In the genomic region with DNA sequence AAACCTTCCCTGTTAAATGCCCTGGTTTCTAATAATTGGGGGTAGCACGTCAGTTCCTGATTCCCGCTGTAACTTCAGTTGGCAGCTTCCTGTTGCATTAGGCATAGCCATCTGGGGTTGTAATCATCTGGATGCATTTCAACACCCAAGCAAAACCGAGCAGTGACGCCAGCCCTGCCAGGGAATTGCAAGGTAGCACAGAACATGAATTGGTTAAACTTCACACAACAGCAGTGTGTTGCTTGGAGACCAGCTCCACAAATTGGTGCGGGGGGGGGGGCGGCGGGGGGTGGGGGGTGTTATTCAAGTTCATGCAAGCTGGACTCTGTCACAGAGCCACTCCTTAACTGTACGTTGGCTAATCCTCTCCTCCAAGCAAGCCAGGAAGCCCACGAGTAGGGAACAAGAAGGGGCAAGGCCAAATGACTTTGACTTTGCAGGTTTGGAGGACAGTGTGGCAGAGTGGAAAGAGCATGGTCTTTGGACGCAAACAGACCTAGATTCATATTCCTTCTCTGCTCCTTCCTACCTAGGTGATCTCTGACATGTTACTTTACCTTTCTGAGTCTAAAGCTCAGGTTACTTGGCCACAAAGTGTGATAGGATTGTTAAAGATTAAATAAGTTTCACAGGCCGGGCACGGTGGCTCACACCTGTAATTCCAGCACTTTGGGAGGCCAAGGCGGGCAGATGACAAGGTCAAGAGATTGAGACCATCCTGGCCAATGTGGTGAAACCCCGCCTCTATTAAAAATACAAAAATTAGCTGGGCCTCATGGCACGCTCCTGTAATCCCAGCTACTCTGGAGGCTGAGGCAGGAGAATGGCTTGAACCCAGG, we compare ENCODE assay signal across 8 cellular contexts. TPM values are rescaled to one million over a fixed set of nuclear protein-coding genes. Genes with fewer than 3 reads are reported as not detected.
DNase-seq lines count a peak whose midpoint lies in the region; TF ChIP-seq lines count a peak whose summit lies in the region.

No MANE protein-coding gene starts in this region.

- no peaks in the 10 kb centered on the region for H3K9me3 Mint-ChIP-seq in type B pancreatic cell

- TF ChIP-seq CTCF in type B pancreatic cell (conservative IDR thresholded peaks at IDR 0.05), result no peak

- no peaks in the 10 kb centered on the region for H3K36me3 Mint-ChIP-seq in type B pancreatic cell

- peak overlapping the region; percentile 77 for H3K4me3 Mint-ChIP-seq in type B pancreatic cell

- peaks cover 7% of the 10 kb centered on the region for H3K27me3 Mint-ChIP-seq in type B pancreatic cell

- DNase-seq in NCI-H2227 (lab: John Stamatoyannopoulos, UW; ENCODE audit: unreplicated experiment), result peak; percentile 57
- no peak for DNase-seq in NCI-H2227 treated with DMSO at 0.1 percent for 48 hours (lab: John Stamatoyannopoulos, UW)
- DNase-seq in NOMO-1 treated with DMSO at 0.1 percent for 48 hours (lab: John Stamatoyannopoulos, UW; ENCODE audit: unreplicated experiment), result peak; percentile 97
- DNase-seq in dedifferentiated amniotic fluid mesenchymal stem cell (ENCODE audit: extremely low spot score), result peak; percentile 75
- peak; percentile 18 for DNase-seq in medulla oblongata (ENCODE audit: extremely low spot score)
- no peak for DNase-seq in type B pancreatic cell (ENCODE audit: extremely low spot score, unreplicated experiment)
- no peak for DNase-seq in NK-92 treated with Interleukin-12 subunit alpha and Interleukin-12 subunit beta, amount 100 ng/mL, for 24 hours (lab: John Stamatoyannopoulos, UW)
- no peak for DNase-seq in T1000 (lab: John Stamatoyannopoulos, UW)

- peak overlapping the region; percentile 89 for H3K27ac Mint-ChIP-seq in type B pancreatic cell

- H3K4me1 Mint-ChIP-seq in type B pancreatic cell (ENCODE audit: unreplicated experiment), result peaks cover 14% of the 10 kb centered on the region

RNA-seq across cellular contexts. Expression of gene LAX1, which starts 4.7 kb away (rescaled TPM):
- total RNA-seq in type B pancreatic cell (ENCODE audit: low replicate concordance), result not detected in 2 replicates

RNA-seq across cellular contexts. Expression of gene ZBED6, which starts 25.7 kb away (rescaled TPM):
- 30.3 and 37.4 TPM in 2 replicates for total RNA-seq in type B pancreatic cell (ENCODE audit: low replicate concordance)

RNA-seq across cellular contexts. Expression of gene ZC3H11A, which starts 25.7 kb away (rescaled TPM):
- 90.0 and 95.5 TPM in 2 replicates for total RNA-seq in type B pancreatic cell (ENCODE audit: low replicate concordance)

Comparison
In these comparisons a context has a peak if more than half of its experiments do, and no peak if none do; other contexts are left out.
1. DNase-seq: peak in NCI-H2227 (single experiment), NOMO-1 treated with DMSO at 0.1 percent for 48 hours (single experiment), dedifferentiated amniotic fluid mesenchymal stem cell (single experiment) and medulla oblongata (single experiment); none in NCI-H2227 treated with DMSO at 0.1 percent for 48 hours (single experiment), type B pancreatic cell (single experiment), NK-92 treated with Interleukin-12 subunit alpha and Interleukin-12 subunit beta, amount 100 ng/mL, for 24 hours (single experiment) and T1000 (single experiment).